In the genomic region with DNA sequence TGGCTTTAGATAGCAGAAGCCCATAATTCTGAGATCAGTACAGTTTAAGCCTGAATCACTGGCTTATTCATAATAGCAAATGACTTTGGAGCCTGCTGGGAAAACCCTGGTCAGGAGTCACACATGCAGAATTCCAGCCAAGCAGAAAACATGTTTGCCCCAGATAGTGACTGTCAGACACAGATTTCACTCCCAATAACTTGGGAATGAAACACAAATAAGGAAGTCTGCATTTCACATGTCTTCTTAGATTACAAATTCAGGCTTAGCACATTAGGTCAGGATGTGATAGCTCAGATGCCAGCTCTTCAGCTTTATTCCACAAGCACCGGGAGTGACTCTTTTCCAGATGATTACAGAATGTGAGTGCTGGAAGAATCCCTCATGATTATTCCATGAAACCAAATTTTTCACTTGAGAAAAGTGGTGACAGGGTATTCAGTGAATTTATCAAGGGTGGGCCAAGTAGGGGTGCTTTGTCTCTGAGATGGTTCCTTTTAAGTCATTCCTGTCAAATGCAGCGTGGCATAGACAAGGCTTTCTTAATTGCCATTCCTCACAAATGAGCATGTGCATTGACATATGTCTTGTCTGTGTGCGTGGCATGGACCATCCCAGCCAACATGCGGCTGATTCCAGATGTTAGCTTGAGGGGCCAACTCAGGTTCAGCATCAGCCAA, we compare ENCODE assay signal across 19 cellular contexts.
DNase-seq lines count a peak whose midpoint lies in the region; ATAC-seq, FAIRE-seq and TF ChIP-seq lines count a peak whose summit lies in the region.
"Had no signal": no experiment of that assay in that cellular context is flagged by ENCODE, and none has a peak within 500 bp of the region (broad histone marks: within the 10 kb centered on the region; RNA-seq: fewer than 3 reads in every experiment).

No MANE protein-coding gene starts in this region.

- CTCF ChIA-PET in GM10248 (lab: Yijun Ruan, JAX), result interaction anchor here (2.3 kb wide), 1 partner anchor 8 kb away, joined by 6 read pairs; no protein-coding TSS in a partner anchor

- H3K4me3 ChIP-seq in left ventricle myocardium inferior (no peak overlapping the region), bronchial epithelial cell (ENCODE audit: low read depth, low read length) (no peak overlapping the region), aorta (ENCODE audit: low read length in 2 of 2) (no peak overlapping the region), WERI-Rb-1 (ENCODE audit: low read depth, low read length) (no peak overlapping the region)
- H3K4me3 ChIP-seq: BLaER1, GM12878 had no signal

- no peak for FAIRE-seq in bronchial epithelial cell (lab: Jason Lieb, UNC)
- FAIRE-seq: A204.1, GM12878, GM18507 had no signal

- DNase-seq in Right ventricle myocardium superior, result no peak
- DNase-seq in left ventricle myocardium inferior, result no peak
- DNase-seq in bronchial epithelial cell (ENCODE audit: low read depth), result peak; percentile 4
- DNase-seq in kidney tubule cell (ENCODE audit: low spot score), result peak; percentile 61
- DNase-seq in aorta, result no peak
- DNase-seq in WERI-Rb-1, result no peak
- DNase-seq in RKO (ENCODE audit: low spot score), result no peak
- no peak for DNase-seq in GM10248 (ENCODE audit: extremely low spot score)
- DNase-seq: MV-4-11, NCI-H1417 treated with DMSO at 0.1 percent for 48 hours, NCI-H2081 treated with DMSO at 0.1 percent for 48 hours, NCI-H524, OCI-M1 had no signal

- H3K27ac ChIP-seq in left ventricle myocardium inferior (replicated peaks) (no peak overlapping the region), aorta (ENCODE audit: low read depth in 1 of 2, low read length in 2 of 2) (no peak overlapping the region), WERI-Rb-1 (no peak overlapping the region)
- H3K27ac ChIP-seq: BLaER1, RWPE1 had no signal

- no peaks in the 10 kb centered on the region for H3K36me3 ChIP-seq in left ventricle myocardium inferior
- no peaks in the 10 kb centered on the region for H3K36me3 ChIP-seq in bronchial epithelial cell (ENCODE audit: control insufficient read depth, insufficient read depth, low read length)
- H3K36me3 ChIP-seq in aorta (ENCODE audit: control insufficient read depth in 1 of 2, insufficient read depth in 2 of 2, low read length in 1 of 2), result no peaks in the 10 kb centered on the region
- H3K36me3 ChIP-seq in WERI-Rb-1, result no peaks in the 10 kb centered on the region
- H3K36me3 ChIP-seq: BLaER1 had no signal

- H3K27me3 ChIP-seq in left ventricle myocardium inferior (ENCODE audit: low read depth), result no peaks in the 10 kb centered on the region
- H3K27me3 ChIP-seq in bronchial epithelial cell (ENCODE audit: control insufficient read depth, insufficient read depth, low read length), result no peaks in the 10 kb centered on the region
- H3K27me3 ChIP-seq in aorta (ENCODE audit: control insufficient read depth in 1 of 2, insufficient read depth in 2 of 2, low read length in 1 of 2), result no peaks in the 10 kb centered on the region
- H3K27me3 ChIP-seq in WERI-Rb-1 (ENCODE audit: insufficient read depth, low read depth, severe bottlenecking), result no peaks in the 10 kb centered on the region
- H3K27me3 ChIP-seq: BLaER1 had no signal

- TF ChIP-seq CTCF in left ventricle myocardium inferior (IDR thresholded peaks at IDR 0.05; ENCODE audit: borderline replicate concordance), result no peak
- TF ChIP-seq CTCF in bronchial epithelial cell (IDR thresholded peaks at IDR 0.05; ENCODE audit: insufficient read depth, low read length, severe bottlenecking), result no peak
- no peak for TF ChIP-seq CTCF in WERI-Rb-1 (IDR thresholded peaks at IDR 0.05; ENCODE audit: low read depth, low read length)
- no peak for TF ChIP-seq CTCF in GM10248 (IDR thresholded peaks at IDR 0.05; ENCODE audit: control extremely low read depth, extremely low read depth, low read depth, missing control alignments)

- POLR2A ChIA-PET in GM10248 (lab: Yijun Ruan, JAX), result no interaction called here

- 58 to 78% methylated on average over 4 of the region's 4 CpGs for WGBS in aorta, 2 donors

- ATAC-seq in Right ventricle myocardium superior (ENCODE audit: poor library complexity), result peak; percentile 36
- ATAC-seq in aorta (ENCODE audit: low FRiP score), result peak; percentile 56
- ATAC-seq: GM12878, HCT116 had no signal

- intact Hi-C loops in Right ventricle myocardium superior (cut with DNase I), result no loop called here
- intact Hi-C loops in left ventricle myocardium inferior (cut with micrococcal nuclease), result no loop called here
- intact Hi-C loops in aorta (cut with DNase I), result no loop called here

- no peaks in the 10 kb centered on the region for H3K9me3 ChIP-seq in left ventricle myocardium inferior (replicated peaks)
- no peaks in the 10 kb centered on the region for H3K9me3 ChIP-seq in aorta (ENCODE audit: control insufficient read depth, low read length)
- H3K9me3 ChIP-seq in WERI-Rb-1 (ENCODE audit: severe bottlenecking), result no peaks in the 10 kb centered on the region
- H3K9me3 ChIP-seq: BLaER1 had no signal

- H3K4me1 ChIP-seq in left ventricle myocardium inferior, result no peaks in the 10 kb centered on the region
- H3K4me1 ChIP-seq in aorta (ENCODE audit: control insufficient read depth in 1 of 2, insufficient read depth in 2 of 2, low read length in 2 of 2), result no peaks in the 10 kb centered on the region
- H3K4me1 ChIP-seq: BLaER1 had no signal

Comparison
In these comparisons a context has a peak if more than half of its experiments do, and no peak if none do; other contexts are left out.
1. DNase-seq: peak in bronchial epithelial cell (single experiment) and kidney tubule cell (single experiment); none in Right ventricle myocardium superior (single experiment), left ventricle myocardium inferior (single experiment), aorta (0 of 2), WERI-Rb-1 (single experiment), RKO (single experiment) and GM10248 (single experiment).